ENCODE assay signal across 8 cellular contexts in genomic region chr10:122461367-122461728, GRCh38. TPM values are rescaled to one million over a fixed set of nuclear protein-coding genes. Genes with fewer than 3 reads are reported as not detected.
DNase-seq lines count a peak whose midpoint lies in the region; ATAC-seq and TF ChIP-seq lines count a peak whose summit lies in the region.

TSS of gene HTRA1 (plus strand) at chr10:122461553. CDS start at chr10:122461653, 100 bp downstream.

- TF ChIP-seq POLR2A in vagina (IDR thresholded peaks at IDR 0.05), result peak in 1 of 2 donors; percentile 60

- TF ChIP-seq CTCF in activated CD8-positive, alpha-beta T cell treated with anti-CD3 and anti-CD28 coated beads for 36 hours (IDR thresholded peaks at IDR 0.05), result no peak
- TF ChIP-seq CTCF in foreskin fibroblast (IDR thresholded peaks at IDR 0.05; ENCODE audit: low read depth, low read length) (no peak), vagina (IDR thresholded peaks at IDR 0.05) (no peak)

- CTCF ChIA-PET in activated CD8-positive, alpha-beta T cell treated with anti-CD3 and anti-CD28 coated beads for 36 hours (lab: Charles Lee), result no interaction called here
- CTCF ChIA-PET in naive thymus-derived CD4-positive, alpha-beta T cell (lab: Charles Lee), result no interaction called here

- no peaks in the 10 kb centered on the region for H3K9me3 Mint-ChIP-seq in T-helper 1 cell treated with Interleukin-12 subunit alpha and Interleukin-12 subunit beta and Interleukin-4 antibody, amounts not matched to agents 30 μg/mL and 1 μg/mL, for 36 hours
- no peaks in the 10 kb centered on the region for H3K9me3 Mint-ChIP-seq in activated CD8-positive, alpha-beta T cell treated with anti-CD3 and anti-CD28 coated beads for 36 hours
- H3K9me3 Mint-ChIP-seq in naive thymus-derived CD4-positive, alpha-beta T cell, result no peaks in the 10 kb centered on the region
- H3K9me3 Mint-ChIP-seq in activated T-helper 2 cell treated with anti-CD3 and anti-CD28 coated beads, Interferon-gamma antibody, Interleukin-2, Interleukin-4, amounts not matched to agents 10 μg/mL and 5 μg/mL and 100 μg/mL, durations not matched to agents 14 hours and 24 hours and 36 hours, result no peaks in the 10 kb centered on the region

- POLR2A ChIA-PET in activated CD8-positive, alpha-beta T cell treated with anti-CD3 and anti-CD28 coated beads for 36 hours (lab: Charles Lee), result no interaction called here
- POLR2A ChIA-PET in naive thymus-derived CD4-positive, alpha-beta T cell (lab: Charles Lee), result no interaction called here

- no peak within 1 kb of the TSS for H3K27ac Mint-ChIP-seq in T-helper 1 cell treated with Interleukin-12 subunit alpha and Interleukin-12 subunit beta and Interleukin-4 antibody, amounts not matched to agents 30 μg/mL and 1 μg/mL, for 36 hours
- no peak within 1 kb of the TSS for H3K27ac Mint-ChIP-seq in activated CD8-positive, alpha-beta T cell treated with anti-CD3 and anti-CD28 coated beads for 36 hours
- H3K27ac Mint-ChIP-seq in naive thymus-derived CD4-positive, alpha-beta T cell, result no peak within 1 kb of the TSS
- H3K27ac Mint-ChIP-seq in activated T-helper 2 cell treated with anti-CD3 and anti-CD28 coated beads, Interferon-gamma antibody, Interleukin-2, Interleukin-4, amounts not matched to agents 10 μg/mL and 5 μg/mL and 100 μg/mL, durations not matched to agents 14 hours and 24 hours and 36 hours, result no peak within 1 kb of the TSS

- H3K9me3 ChIP-seq in naive thymus-derived CD4-positive, alpha-beta T cell (ENCODE audit: control insufficient read depth in 2 of 3, low read length in 3 of 3), result no peaks in the 10 kb centered on the region
- H3K9me3 ChIP-seq in vagina, result no peaks in the 10 kb centered on the region

- DNase-seq in T-helper 1 cell (no peak), foreskin fibroblast (peak; percentile 84 to 95), vagina (ENCODE audit: extremely low spot score in 2 of 2) (no peak)
- no peak for DNase-seq in activated CD8-positive, alpha-beta T cell treated with anti-CD3 and anti-CD28 coated beads for 36 hours
- no peak for DNase-seq in naive thymus-derived CD4-positive, alpha-beta T cell
- no peak for DNase-seq in activated T-helper 2 cell treated with anti-CD3 and anti-CD28 coated beads, Interferon-gamma antibody, Interleukin-2, Interleukin-4, amounts not matched to agents 10 μg/mL and 5 μg/mL and 100 μg/mL, durations not matched to agents 14 hours and 24 hours and 36 hours (ENCODE audit: low spot score)

- ATAC-seq in activated CD8-positive, alpha-beta T cell treated with anti-CD3 and anti-CD28 coated beads for 36 hours, result peak; percentile 32
- ATAC-seq in naive thymus-derived CD4-positive, alpha-beta T cell, result no peak
- no peak for ATAC-seq in GM19463 (IDR thresholded peaks at IDR 0.05; ENCODE audit: unreplicated experiment)

- peak within 1 kb of the TSS; percentile 67 to 73 for H3K4me3 ChIP-seq in foreskin fibroblast (ENCODE audit: low read depth in 1 of 2, low read length in 2 of 2)
- peak within 1 kb of the TSS; percentile 39 for H3K4me3 ChIP-seq in naive thymus-derived CD4-positive, alpha-beta T cell (ENCODE audit: low read length)
- H3K4me3 ChIP-seq in vagina, result peak within 1 kb of the TSS; percentile 75 to 94

- intact Hi-C loops in activated CD8-positive, alpha-beta T cell treated with anti-CD3 and anti-CD28 coated beads for 36 hours (cut with micrococcal nuclease), result no loop called here
- intact Hi-C loops in naive thymus-derived CD4-positive, alpha-beta T cell (cut with micrococcal nuclease), result no loop called here
- intact Hi-C loops in vagina (cut with DNase I), result loop anchor here (5.0 to 10.0 kb wide), 2 partner anchors 36 to 103 kb away; partner anchors contain the start of gene DMBT1
- intact Hi-C loops in activated T-helper 2 cell treated with anti-CD3 and anti-CD28 coated beads, Interferon-gamma antibody, Interleukin-2, Interleukin-4, amounts not matched to agents 10 μg/mL and 5 μg/mL and 100 μg/mL, durations not matched to agents 14 hours and 24 hours and 36 hours (cut with micrococcal nuclease), result no loop called here

- peak within 1 kb of the TSS; percentile 65 for H3K4me3 Mint-ChIP-seq in T-helper 1 cell treated with Interleukin-12 subunit alpha and Interleukin-12 subunit beta and Interleukin-4 antibody, amounts not matched to agents 30 μg/mL and 1 μg/mL, for 36 hours
- H3K4me3 Mint-ChIP-seq in activated CD8-positive, alpha-beta T cell treated with anti-CD3 and anti-CD28 coated beads for 36 hours, result peak within 1 kb of the TSS; percentile 66
- peak within 1 kb of the TSS; percentile 67 to 89 (median 78) for H3K4me3 Mint-ChIP-seq in naive thymus-derived CD4-positive, alpha-beta T cell
- H3K4me3 Mint-ChIP-seq in activated T-helper 2 cell treated with anti-CD3 and anti-CD28 coated beads, Interferon-gamma antibody, Interleukin-2, Interleukin-4, amounts not matched to agents 10 μg/mL and 5 μg/mL and 100 μg/mL, durations not matched to agents 14 hours and 24 hours and 36 hours (ENCODE audit: low read depth), result no peak within 1 kb of the TSS

- peaks cover 0 to 7% of the 10 kb centered on the region in 2 donors for H3K4me1 ChIP-seq in naive thymus-derived CD4-positive, alpha-beta T cell (ENCODE audit: control insufficient read depth in 2 of 2, insufficient read depth in 2 of 2, low read length in 2 of 2)
- H3K4me1 ChIP-seq in vagina, result peaks cover 42% of the 10 kb centered on the region

- H3K27me3 ChIP-seq in naive thymus-derived CD4-positive, alpha-beta T cell (ENCODE audit: control insufficient read depth in 2 of 2, insufficient read depth in 2 of 2, low read length in 2 of 2), result peaks cover 13 to 23% of the 10 kb centered on the region in 2 donors
- H3K27me3 ChIP-seq in vagina, result no peaks in the 10 kb centered on the region

- H3K27me3 Mint-ChIP-seq in T-helper 1 cell treated with Interleukin-12 subunit alpha and Interleukin-12 subunit beta and Interleukin-4 antibody, amounts not matched to agents 30 μg/mL and 1 μg/mL, for 36 hours (ENCODE audit: low read depth), result peaks cover 67% of the 10 kb centered on the region
- peaks cover 65% of the 10 kb centered on the region for H3K27me3 Mint-ChIP-seq in activated CD8-positive, alpha-beta T cell treated with anti-CD3 and anti-CD28 coated beads for 36 hours
- peaks cover 69 to 77% (median 70%) of the 10 kb centered on the region in 5 donors for H3K27me3 Mint-ChIP-seq in naive thymus-derived CD4-positive, alpha-beta T cell
- H3K27me3 Mint-ChIP-seq in activated T-helper 2 cell treated with anti-CD3 and anti-CD28 coated beads, Interferon-gamma antibody, Interleukin-2, Interleukin-4, amounts not matched to agents 10 μg/mL and 5 μg/mL and 100 μg/mL, durations not matched to agents 14 hours and 24 hours and 36 hours (ENCODE audit: low read depth), result peaks cover 76% of the 10 kb centered on the region

- H3K36me3 Mint-ChIP-seq in T-helper 1 cell treated with Interleukin-12 subunit alpha and Interleukin-12 subunit beta and Interleukin-4 antibody, amounts not matched to agents 30 μg/mL and 1 μg/mL, for 36 hours (ENCODE audit: low read depth), result no peaks in the 10 kb centered on the region
- no peaks in the 10 kb centered on the region for H3K36me3 Mint-ChIP-seq in activated CD8-positive, alpha-beta T cell treated with anti-CD3 and anti-CD28 coated beads for 36 hours (ENCODE audit: low read depth)
- no peaks in the 10 kb centered on the region for H3K36me3 Mint-ChIP-seq in naive thymus-derived CD4-positive, alpha-beta T cell
- H3K36me3 Mint-ChIP-seq in activated T-helper 2 cell treated with anti-CD3 and anti-CD28 coated beads, Interferon-gamma antibody, Interleukin-2, Interleukin-4, amounts not matched to agents 10 μg/mL and 5 μg/mL and 100 μg/mL, durations not matched to agents 14 hours and 24 hours and 36 hours (ENCODE audit: low read depth), result no peaks in the 10 kb centered on the region

- H3K27ac ChIP-seq in naive thymus-derived CD4-positive, alpha-beta T cell (ENCODE audit: low read depth, low read length), result no peak within 1 kb of the TSS
- H3K27ac ChIP-seq in vagina, result peak within 1 kb of the TSS; percentile 93

- H3K36me3 ChIP-seq in naive thymus-derived CD4-positive, alpha-beta T cell (ENCODE audit: control insufficient read depth in 2 of 3, insufficient read depth in 3 of 3, low read length in 3 of 3), result no peaks in the 10 kb centered on the region
- H3K36me3 ChIP-seq in vagina, result no peaks in the 10 kb centered on the region

- H3K4me1 Mint-ChIP-seq in T-helper 1 cell treated with Interleukin-12 subunit alpha and Interleukin-12 subunit beta and Interleukin-4 antibody, amounts not matched to agents 30 μg/mL and 1 μg/mL, for 36 hours (ENCODE audit: low read depth), result peaks cover 6% of the 10 kb centered on the region
- peaks cover 7% of the 10 kb centered on the region for H3K4me1 Mint-ChIP-seq in activated CD8-positive, alpha-beta T cell treated with anti-CD3 and anti-CD28 coated beads for 36 hours (ENCODE audit: low read depth)
- peaks cover 6 to 20% (median 17%) of the 10 kb centered on the region in 7 donors for H3K4me1 Mint-ChIP-seq in naive thymus-derived CD4-positive, alpha-beta T cell
- peaks cover 4% of the 10 kb centered on the region for H3K4me1 Mint-ChIP-seq in activated T-helper 2 cell treated with anti-CD3 and anti-CD28 coated beads, Interferon-gamma antibody, Interleukin-2, Interleukin-4, amounts not matched to agents 10 μg/mL and 5 μg/mL and 100 μg/mL, durations not matched to agents 14 hours and 24 hours and 36 hours (ENCODE audit: low read depth)

RNA-seq across cellular contexts. Expression of gene HTRA1, which starts in this region (rescaled TPM):
- total RNA-seq in activated CD8-positive, alpha-beta T cell treated with anti-CD3 and anti-CD28 coated beads for 36 hours, result not detected
- total RNA-seq in naive thymus-derived CD4-positive, alpha-beta T cell, result under 1 TPM in 4 of 5 experiments, not detected in 1; 0.22 to 0.64 (median 0.40) TPM
- polyA plus RNA-seq in naive thymus-derived CD4-positive, alpha-beta T cell, result not detected
- total RNA-seq in vagina, result 116 TPM
- total RNA-seq in activated T-helper 2 cell treated with anti-CD3 and anti-CD28 coated beads, Interferon-gamma antibody, Interleukin-2, Interleukin-4, amounts not matched to agents 10 μg/mL and 5 μg/mL and 100 μg/mL, durations not matched to agents 14 hours and 24 hours and 36 hours, result not detected in 2 replicates

Comparison
In these comparisons a context has a peak if more than half of its experiments do, and no peak if none do; other contexts are left out.
1. RNA of gene HTRA1 (total RNA-seq): 116 TPM in vagina (single experiment); 0.22 to 0.64 TPM in naive thymus-derived CD4-positive, alpha-beta T cell, not detected in activated CD8-positive, alpha-beta T cell treated with anti-CD3 and anti-CD28 coated beads for 36 hours and not detected in activated T-helper 2 cell treated with anti-CD3 and anti-CD28 coated beads, Interferon-gamma antibody, Interleukin-2, Interleukin-4, amounts not matched to agents 10 μg/mL and 5 μg/mL and 100 μg/mL, durations not matched to agents 14 hours and 24 hours and 36 hours; every median in the first group is over 10 times any median in the second.
2. Peak in ATAC-seq in activated CD8-positive, alpha-beta T cell treated with anti-CD3 and anti-CD28 coated beads for 36 hours; RNA of the gene not detected or under 1 TPM.
3. DNase-seq: peak in foreskin fibroblast (2 of 2); none in T-helper 1 cell (0 of 5), activated CD8-positive, alpha-beta T cell treated with anti-CD3 and anti-CD28 coated beads for 36 hours (single experiment), naive thymus-derived CD4-positive, alpha-beta T cell (0 of 9), vagina (0 of 2) and activated T-helper 2 cell treated with anti-CD3 and anti-CD28 coated beads, Interferon-gamma antibody, Interleukin-2, Interleukin-4, amounts not matched to agents 10 μg/mL and 5 μg/mL and 100 μg/mL, durations not matched to agents 14 hours and 24 hours and 36 hours (single experiment).
4. Peak in every context shown above with its lines, with median percentiles within 50 percentile points of each other: H3K4me3 ChIP-seq.